In the genomic region with DNA sequence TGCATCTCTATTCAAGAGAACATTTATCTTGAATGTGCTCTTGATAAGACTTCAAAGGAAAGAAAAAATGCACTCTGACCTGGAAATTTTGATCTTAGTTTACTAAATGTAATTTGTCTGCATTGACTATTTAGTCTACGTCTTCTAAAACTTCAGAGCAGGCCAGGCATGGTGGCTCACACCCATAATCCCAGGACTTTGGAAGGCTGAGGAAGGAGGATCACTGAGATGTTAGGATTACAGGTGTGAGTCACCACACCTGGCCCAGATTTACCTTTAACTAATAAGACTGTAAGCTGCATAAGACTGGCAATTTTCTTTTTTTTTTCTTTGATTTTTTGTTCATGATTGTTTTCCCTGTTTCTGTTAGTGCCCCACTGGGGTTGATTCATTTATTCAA, we compare ENCODE assay signal across 35 cellular contexts. TPM values are rescaled to one million over a fixed set of nuclear protein-coding genes. Genes with fewer than 3 reads are reported as not detected.
"Had no signal": no experiment of that assay in that cellular context is flagged by ENCODE, and none has a peak within 500 bp of the region (broad histone marks: within the 10 kb centered on the region; RNA-seq: fewer than 3 reads in every experiment).

No MANE protein-coding gene starts in this region.

- DNase-seq: activated CD4-positive, alpha-beta memory T cell treated with anti-CD3 and anti-CD28 coated beads for 36 hours; activated CD4-positive, alpha-beta T cell treated with anti-CD3 and anti-CD28 coated beads for 4 hours; activated CD4-positive, alpha-beta T cell treated with anti-CD3 and anti-CD28 coated beads, Interleukin-2, amount 50 U/mL, for 1 hour; activated CD8-positive, alpha-beta memory T cell treated with anti-CD3 and anti-CD28 coated beads, Interleukin-2, amount 50 U/mL, for 4 hours; activated gamma-delta T cell treated with Interleukin-2 at 50 U/mL for 16 hours; activated naive CD4-positive, alpha-beta T cell treated with anti-CD3 and anti-CD28 coated beads for 36 hours; activated T-cell treated with anti-CD3 and anti-CD28 coated beads for 4 hours; activated T-cell treated with anti-CD3 and anti-CD28 coated beads, Interleukin-2, amount 50 U/mL, for 4 hours; adrenal gland; body of pancreas; caudate nucleus; Kasumi-1; KG1; MM.1S; MV-4-11; NCI-H1092; NCI-H1436 treated with DMSO at 0.1 percent for 48 hours; NCI-H1694 treated with DMSO at 0.1 percent for 48 hours; NCI-H2029 treated with DMSO at 0.1 percent for 48 hours; NCI-H345; NCI-H524 treated with DMSO at 0.1 percent for 48 hours; SHP77; SJCRH30; T1000 had no signal

- H3K4me3 ChIP-seq: adrenal gland, body of pancreas, breast epithelium, SJCRH30, SK-N-MC had no signal

- H3K4me3 Mint-ChIP-seq: activated CD4-positive, alpha-beta memory T cell treated with anti-CD3 and anti-CD28 coated beads for 36 hours; activated naive CD4-positive, alpha-beta T cell treated with anti-CD3 and anti-CD28 coated beads for 36 hours; activated T-cell treated with anti-CD3 and anti-CD28 coated beads, Interleukin-2, amount 50 U/mL, for 4 hours; activated T-helper 1 cell treated with anti-CD3 and anti-CD28 coated beads, Interleukin-12 subunit alpha, Interleukin-12 subunit beta, Interleukin-2, Interleukin-4 antibody, amounts not matched to agents 30 ng/mL and 10 ng/mL and 1 ng/mL, durations not matched to agents 14 hours and 24 hours and 36 hours had no signal

- H3K36me3 Mint-ChIP-seq: activated CD4-positive, alpha-beta memory T cell treated with anti-CD3 and anti-CD28 coated beads for 36 hours had no signal

- H3K9me3 ChIP-seq: adrenal gland, body of pancreas, breast epithelium, SJCRH30 had no signal

- H3K27ac ChIP-seq: adrenal gland, body of pancreas, breast epithelium, SJCRH30, SK-N-MC had no signal

- H3K27ac Mint-ChIP-seq: activated CD4-positive, alpha-beta memory T cell treated with anti-CD3 and anti-CD28 coated beads for 36 hours; activated naive CD4-positive, alpha-beta T cell treated with anti-CD3 and anti-CD28 coated beads for 36 hours; activated naive CD4-positive, alpha-beta T cell treated with anti-CD3 and anti-CD28 coated beads, Interleukin-2, amount 50 U/mL, for 72 hours had no signal

- H3K36me3 ChIP-seq: adrenal gland, breast epithelium, SJCRH30 had no signal

- ATAC-seq: activated CD4-positive, CD25-positive, alpha-beta regulatory T cell treated with anti-CD3 and anti-CD28 coated beads, Interleukin-2, amount 50 U/mL, for 24 hours; activated naive CD4-positive, alpha-beta T cell treated with anti-CD3 and anti-CD28 coated beads, Interleukin-2, amount 50 U/mL, for 72 hours; activated T-cell treated with anti-CD3 and anti-CD28 coated beads, Interleukin-2, amount 50 U/mL, for 4 hours; body of pancreas; Panc1 had no signal

- H3K27me3 ChIP-seq: adrenal gland, body of pancreas, breast epithelium, SJCRH30 had no signal

- H3K9me3 Mint-ChIP-seq: activated CD4-positive, alpha-beta memory T cell treated with anti-CD3 and anti-CD28 coated beads for 36 hours; activated naive CD4-positive, alpha-beta T cell treated with anti-CD3 and anti-CD28 coated beads for 36 hours had no signal

- FAIRE-seq: astrocyte, TTC549 had no signal

- H3K4me1 ChIP-seq: breast epithelium, SJCRH30 had no signal

RNA-seq across cellular contexts. Expression of gene CIITA, which starts 18.8 kb away (rescaled TPM):
- total RNA-seq: astrocyte, NCI-H460 had no signal

RNA-seq across cellular contexts. Expression of gene TVP23A, which starts 39.6 kb away (rescaled TPM):
- total RNA-seq: activated CD4-positive, alpha-beta memory T cell treated with anti-CD3 and anti-CD28 coated beads for 36 hours; activated naive CD4-positive, alpha-beta T cell treated with anti-CD3 and anti-CD28 coated beads for 36 hours; activated naive CD4-positive, alpha-beta T cell treated with anti-CD3 and anti-CD28 coated beads, Interleukin-2, amount 50 U/mL, for 72 hours; activated T-helper 1 cell treated with anti-CD3 and anti-CD28 coated beads, Interleukin-12 subunit alpha, Interleukin-12 subunit beta, Interleukin-2, Interleukin-4 antibody, amounts not matched to agents 30 ng/mL and 10 ng/mL and 1 ng/mL, durations not matched to agents 14 hours and 24 hours and 36 hours; body of pancreas; NCI-H460; RPMI7951; SJCRH30; T-helper 2 cell treated with Interferon-gamma antibody and Interleukin-4, amounts not matched to agents 100 ng/mL and 5 ng/mL, for 36 hours had no signal
